In the genomic region with DNA sequence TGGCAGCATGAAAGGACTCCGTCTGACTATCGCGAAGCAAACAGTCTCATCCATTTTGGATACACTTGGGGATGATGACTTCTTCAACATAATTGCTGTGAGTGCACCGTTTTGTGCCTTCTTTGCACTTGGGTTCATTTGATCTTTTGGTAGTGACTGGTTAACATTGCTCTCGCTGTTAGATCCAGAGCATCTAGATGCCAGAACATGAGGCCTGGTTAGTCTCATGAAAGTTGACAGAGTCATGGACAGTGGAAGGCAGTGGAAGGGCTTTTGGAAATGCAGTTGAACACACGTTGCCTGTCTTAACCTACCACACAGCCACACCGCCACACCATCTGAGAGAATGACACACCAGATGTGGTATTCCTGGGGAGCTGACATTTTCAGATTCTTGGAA, we compare ENCODE assay signal across 34 cellular contexts.
"Had no signal": no experiment of that assay in that cellular context is flagged by ENCODE, and none has a peak within 500 bp of the region (broad histone marks: within the 10 kb centered on the region; RNA-seq: fewer than 3 reads in every experiment).

No MANE protein-coding gene starts in this region.

- H3K9ac ChIP-seq: KMS-11 had no signal

- DNase-seq: Karpas-422, Kasumi-1, KG1, MG63, MM.1S, MV-4-11, NCI-H1048, NCI-H1092, NCI-H1092 treated with DMSO at 0.1 percent for 48 hours, NCI-H1105, NCI-H1105 treated with DMSO at 0.1 percent for 48 hours, NCI-H1417, NCI-H1417 treated with DMSO at 0.1 percent for 48 hours, NCI-H1436, NCI-H1436 treated with DMSO at 0.1 percent for 48 hours, NCI-H146, NCI-H1694, NCI-H1694 treated with DMSO at 0.1 percent for 48 hours, NCI-H187, NCI-H187 treated with DMSO at 0.1 percent for 48 hours, NCI-H1930, NCI-H2029, NCI-H2029 treated with DMSO at 0.1 percent for 48 hours, NCI-H2081, NCI-H2081 treated with DMSO at 0.1 percent for 48 hours, NCI-H2107, NCI-H2171, NCI-H2171 treated with DMSO at 0.1 percent for 48 hours, NCI-H2227 treated with DMSO at 0.1 percent for 48 hours, NCI-H226, NCI-H345, NCI-H446, NCI-H446 treated with DMSO at 0.1 percent for 48 hours had no signal

- H3K27me3 ChIP-seq: MG63 had no signal

- H3K27ac ChIP-seq: KMS-11 had no signal

- H3K4me2 ChIP-seq: KMS-11 had no signal

- H3K9me3 ChIP-seq: MG63 had no signal

- H3K36me3 ChIP-seq: MG63 had no signal

- H3K4me3 ChIP-seq: MG63 had no signal
